Comparison of ENCODE assay signal across 1 cellular context in genomic region chr3:48565591-48566400, GRCh38.
TF ChIP-seq lines count a peak whose summit lies in the region.

No MANE protein-coding gene starts in this region.

TF ChIP-seq in WTC11, 78 proteins besides CTCF, POLR2A, EP300 and RAD21 (continued from another document):
- no peak for TF ChIP-seq ZNF532 (CRISPR knock-in tag; IDR thresholded peaks at IDR 0.05; ENCODE audit: borderline replicate concordance)
